ENCODE assay signal across 8 cellular contexts in the genomic region with DNA sequence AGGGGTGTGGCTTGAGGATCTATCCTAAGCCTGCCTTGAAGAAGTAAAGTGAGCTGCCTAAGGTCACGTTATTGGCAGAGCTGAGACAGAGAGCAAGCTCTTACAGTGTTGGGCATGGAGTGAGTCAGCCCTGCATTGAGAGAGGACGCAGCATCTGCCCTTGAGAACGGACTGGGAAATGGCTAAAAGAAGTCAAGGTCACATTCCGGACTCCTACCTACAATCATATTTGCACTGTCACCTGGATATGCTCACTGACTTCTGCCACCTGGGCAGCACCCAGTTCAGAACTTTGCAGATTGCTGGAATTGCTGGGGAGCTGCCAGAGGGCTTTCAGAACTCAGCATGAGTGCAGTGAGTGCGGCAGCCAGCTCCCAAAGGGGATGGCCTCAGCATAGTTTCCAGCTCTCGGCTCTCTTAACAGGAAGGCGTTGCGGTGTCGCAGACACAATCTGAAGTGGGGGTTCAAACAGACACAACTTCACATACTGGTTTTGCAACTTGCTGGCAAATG.
DNase-seq lines count a peak whose midpoint lies in the region; ATAC-seq and TF ChIP-seq lines count a peak whose summit lies in the region.

No MANE protein-coding gene starts in this region.

- TF ChIP-seq CTCF in RWPE1 (conservative IDR thresholded peaks at IDR 0.05; ENCODE audit: low read depth) (no peak), omental fat pad (IDR thresholded peaks at IDR 0.05) (no peak)

- no peaks in the 10 kb centered on the region for H3K27me3 ChIP-seq in H7 (ENCODE audit: control insufficient read depth, insufficient read depth, low read length)

- CTCF ChIA-PET in RWPE1 (lab: Yijun Ruan, JAX), result interaction anchor here (0.6 kb wide), 1 partner anchor 94 kb away, joined by 3 read pairs; no protein-coding TSS in a partner anchor

- no peak overlapping the region for H3K4me3 ChIP-seq in H7 (ENCODE audit: insufficient read depth, low read depth, low read length)

- H3K36me3 ChIP-seq in H7 (replicated peaks; ENCODE audit: control insufficient read depth, insufficient read depth, low read length), result no peaks in the 10 kb centered on the region

- POLR2A ChIA-PET in RWPE1 (lab: Yijun Ruan, JAX; ENCODE audit: low non-redundant PET), result no interaction called here

- peak overlapping the region; percentile 91 for H3K27ac ChIP-seq in RWPE1

- ATAC-seq in omental fat pad (ENCODE audit: low FRiP score), result peak; percentile 95
- ATAC-seq in GM18498 (IDR thresholded peaks at IDR 0.05; ENCODE audit: unreplicated experiment), result no peak
- ATAC-seq in GM19324 (IDR thresholded peaks at IDR 0.05; ENCODE audit: low FRiP score, unreplicated experiment), result no peak

- DNase-seq in H7 (peak; percentile 19), RWPE1 (ENCODE audit: low spot score) (peak; percentile 65), fibroblast of peridontal ligament (ENCODE audit: extremely low read depth) (peak; percentile 93), omental fat pad (ENCODE audit: low spot score) (peak; percentile 32), NCI-H1105 (lab: John Stamatoyannopoulos, UW) (no peak)
- DNase-seq in stimulated activated CD4-positive, alpha-beta T cell treated with anti-CD3 and anti-CD28 coated beads, Interleukin-12 subunit alpha, Interleukin-12 subunit beta, amount 100 ng/mL, for 4 hours, result no peak

Comparison
In these comparisons a context has a peak if more than half of its experiments do, and no peak if none do; other contexts are left out.
1. DNase-seq: peak in H7 (single experiment), RWPE1 (single experiment), fibroblast of peridontal ligament (single experiment) and omental fat pad (single experiment); none in stimulated activated CD4-positive, alpha-beta T cell treated with anti-CD3 and anti-CD28 coated beads, Interleukin-12 subunit alpha, Interleukin-12 subunit beta, amount 100 ng/mL, for 4 hours (single experiment) and NCI-H1105 (single experiment).